11 cellular contexts compared by ENCODE assay signal in the genomic region with DNA sequence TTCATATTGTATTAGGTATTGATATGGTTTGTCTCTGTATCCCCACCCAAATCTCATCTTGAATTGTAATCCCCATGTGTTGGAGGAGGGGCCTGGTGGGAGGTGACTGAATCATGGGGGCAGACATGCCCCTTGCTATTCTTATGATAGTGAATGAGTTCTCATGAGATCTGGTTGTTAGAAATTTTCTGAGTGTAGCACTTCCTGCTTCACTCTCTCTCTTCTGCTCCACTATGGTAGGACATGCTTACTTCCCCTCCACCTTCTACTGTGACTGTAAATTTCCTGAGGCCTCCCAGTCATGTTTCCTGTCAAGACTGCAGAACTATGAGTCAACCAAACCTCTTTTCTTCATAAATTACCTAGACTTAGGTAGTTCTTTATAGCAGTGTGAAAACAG.
DNase-seq lines count a peak whose midpoint lies in the region; ATAC-seq, FAIRE-seq and TF ChIP-seq lines count a peak whose summit lies in the region.
"Had no signal": no experiment of that assay in that cellular context is flagged by ENCODE, and none has a peak within 500 bp of the region (broad histone marks: within the 10 kb centered on the region; RNA-seq: fewer than 3 reads in every experiment).

No MANE protein-coding gene starts in this region.

- peak; percentile 69 for ATAC-seq in PC-3
- ATAC-seq in stimulated activated effector memory CD8-positive, alpha-beta T cell treated with anti-CD3 and anti-CD28 coated beads, Interleukin-12 subunit alpha, Interleukin-12 subunit beta, amount 100 ng/mL, for 72 hours: peak; percentile 98

- peaks cover 21% of the 10 kb centered on the region for H3K4me1 ChIP-seq in PC-3 (ENCODE audit: insufficient read depth, low read length)
- no peaks in the 10 kb centered on the region for H3K4me1 ChIP-seq in small intestine (ENCODE audit: control insufficient read depth in 2 of 2, insufficient read depth in 1 of 2, low read depth in 1 of 2, low read length in 1 of 2)

- no peaks in the 10 kb centered on the region for H4K20me1 ChIP-seq in PC-3 (ENCODE audit: low read length)

- FAIRE-seq in small intestine (lab: Jason Lieb, UNC): no peak

- H3K9me3 ChIP-seq in PC-3 (ENCODE audit: low read length) (no peaks in the 10 kb centered on the region), small intestine (ENCODE audit: control insufficient read depth, low read depth) (no peaks in the 10 kb centered on the region)

- no peaks in the 10 kb centered on the region for H3K9me3 Mint-ChIP-seq in stimulated activated effector memory CD8-positive, alpha-beta T cell treated with anti-CD3 and anti-CD28 coated beads, Interleukin-12 subunit alpha, Interleukin-12 subunit beta, amount 100 ng/mL, for 72 hours

- H3K27ac ChIP-seq in PC-3 (ENCODE audit: low read length) (peak overlapping the region; percentile 70), small intestine (ENCODE audit: low read depth in 1 of 2, low read length in 1 of 2) (no peak overlapping the region)

- peak; percentile 5 for DNase-seq in NK-92 treated with Interleukin-12 subunit alpha and Interleukin-12 subunit beta, amount 100 ng/mL, for 24 hours (lab: John Stamatoyannopoulos, UW)
- no peak for DNase-seq in NK-92 (lab: John Stamatoyannopoulos, UW; ENCODE audit: unreplicated experiment)
- DNase-seq in PC-3: peak; percentile 59
- DNase-seq in activated naive CD8-positive, alpha-beta T cell treated with anti-CD3 and anti-CD28 coated beads, Interleukin-2, amount 50 U/mL, for 16 hours (ENCODE audit: low read depth, low spot score): peak; percentile 0
- peak in 1 of 2 donors; percentile 59 for DNase-seq in stimulated activated effector memory CD8-positive, alpha-beta T cell treated with anti-CD3 and anti-CD28 coated beads, Interleukin-12 subunit alpha, Interleukin-12 subunit beta, amount 100 ng/mL, for 72 hours (ENCODE audit: low spot score in 2 of 2)
- DNase-seq in SK-N-DZ (ENCODE audit: low spot score): no peak
- no peak for DNase-seq in small intestine
- DNase-seq in DMS114 treated with DMSO at 0.1 percent for 48 hours (lab: John Stamatoyannopoulos, UW; ENCODE audit: unreplicated experiment): no peak
- DNase-seq: 8988T, GOT3, NCI-H748 treated with DMSO at 0.1 percent for 48 hours had no signal

- no peak overlapping the region for H2AFZ ChIP-seq in PC-3 (ENCODE audit: low read length)

- H3K27ac Mint-ChIP-seq in stimulated activated effector memory CD8-positive, alpha-beta T cell treated with anti-CD3 and anti-CD28 coated beads, Interleukin-12 subunit alpha, Interleukin-12 subunit beta, amount 100 ng/mL, for 72 hours: peak overlapping the region; percentile 71

- intact Hi-C loops in PC-3 (cut with micrococcal nuclease): no loop called here

- no TSS peak for BruUV-seq in PC-3 (replicated peaks; lab: Mats Ljungman, UMichigan)

- TF ChIP-seq CTCF in PC-3 (conservative IDR thresholded peaks at IDR 0.05; ENCODE audit: low read depth, low read length): no peak

- H3F3A ChIP-seq in PC-3 (ENCODE audit: low read length, unreplicated experiment): no peaks in the 10 kb centered on the region

- no peak overlapping the region for H3K4me3 ChIP-seq in PC-3 (ENCODE audit: low read length)
- no peak overlapping the region for H3K4me3 ChIP-seq in small intestine (ENCODE audit: low read depth in 1 of 2, low read length in 2 of 2)

- H3K4me2 ChIP-seq in PC-3 (ENCODE audit: low read length): 0 out of 2 replicates have a peak overlapping the region, but pooled peaks have one; percentile 33

- POLR2A ChIA-PET in PC-3 (lab: Charles Lee; ENCODE audit: unreplicated experiment): no interaction called here

- H3K36me3 ChIP-seq in PC-3 (ENCODE audit: low read depth, low read length) (no peaks in the 10 kb centered on the region), small intestine (ENCODE audit: control insufficient read depth in 2 of 2, insufficient read depth in 2 of 2, low read length in 2 of 2) (no peaks in the 10 kb centered on the region)

- H3K27me3 ChIP-seq in PC-3 (ENCODE audit: low read length) (no peaks in the 10 kb centered on the region), small intestine (ENCODE audit: control insufficient read depth in 2 of 2, insufficient read depth in 2 of 2, low read length in 2 of 2) (no peaks in the 10 kb centered on the region)

- H3K9me2 ChIP-seq in PC-3 (replicated peaks; ENCODE audit: low read length): no peaks in the 10 kb centered on the region

- no peaks in the 10 kb centered on the region for H3K36me3 Mint-ChIP-seq in stimulated activated effector memory CD8-positive, alpha-beta T cell treated with anti-CD3 and anti-CD28 coated beads, Interleukin-12 subunit alpha, Interleukin-12 subunit beta, amount 100 ng/mL, for 72 hours

- peak overlapping the region; percentile 40; the same call in 1 of the 2 replicates for H3K9ac ChIP-seq in PC-3 (ENCODE audit: low read length)

- no peaks in the 10 kb centered on the region for H3K79me2 ChIP-seq in PC-3 (ENCODE audit: low read length)

- CTCF ChIA-PET in PC-3 (lab: Charles Lee): no interaction called here

- H3K4me1 Mint-ChIP-seq in stimulated activated effector memory CD8-positive, alpha-beta T cell treated with anti-CD3 and anti-CD28 coated beads, Interleukin-12 subunit alpha, Interleukin-12 subunit beta, amount 100 ng/mL, for 72 hours: peaks cover 20% of the 10 kb centered on the region

- no peak overlapping the region for H3K4me3 Mint-ChIP-seq in stimulated activated effector memory CD8-positive, alpha-beta T cell treated with anti-CD3 and anti-CD28 coated beads, Interleukin-12 subunit alpha, Interleukin-12 subunit beta, amount 100 ng/mL, for 72 hours

Comparison
In these comparisons a context has a peak if more than half of its experiments do, and no peak if none do; other contexts are left out.
1. DNase-seq: peak in NK-92 treated with Interleukin-12 subunit alpha and Interleukin-12 subunit beta, amount 100 ng/mL, for 24 hours (single experiment), PC-3 (single experiment) and activated naive CD8-positive, alpha-beta T cell treated with anti-CD3 and anti-CD28 coated beads, Interleukin-2, amount 50 U/mL, for 16 hours (single experiment); none in NK-92 (single experiment), SK-N-DZ (single experiment), small intestine (single experiment) and DMS114 treated with DMSO at 0.1 percent for 48 hours (single experiment).